Comparison of ENCODE assay signal across 22 cellular contexts in genomic region chr12:2180737-2181082, GRCh38.
DNase-seq lines count a peak whose midpoint lies in the region; ATAC-seq, FAIRE-seq and TF ChIP-seq lines count a peak whose summit lies in the region.
"Had no signal": no experiment of that assay in that cellular context is flagged by ENCODE, and none has a peak within 500 bp of the region (broad histone marks: within the 10 kb centered on the region; RNA-seq: fewer than 3 reads in every experiment).

No MANE protein-coding gene starts in this region.

- no peaks in the 10 kb centered on the region for H3K36me3 ChIP-seq in ACC112 (ENCODE audit: insufficient read depth, low read length)
- no peaks in the 10 kb centered on the region for H3K36me3 ChIP-seq in astrocyte (ENCODE audit: insufficient read depth, low read length)
- H3K36me3 ChIP-seq in skeletal muscle satellite cell (ENCODE audit: insufficient read depth, low read length): no peaks in the 10 kb centered on the region
- H3K36me3 ChIP-seq: neutrophil had no signal

- peak overlapping the region; percentile 51 for H3K4me2 ChIP-seq in astrocyte (ENCODE audit: low read length)
- peak overlapping the region; percentile 39 for H3K4me2 ChIP-seq in skeletal muscle satellite cell (ENCODE audit: low read length)
- H3K4me2 ChIP-seq: A549, KMS-11 had no signal

- no peaks in the 10 kb centered on the region for H3K79me2 ChIP-seq in ACC112 (ENCODE audit: control insufficient read depth, insufficient read depth, low read length, unreplicated experiment)
- no peaks in the 10 kb centered on the region for H3K79me2 ChIP-seq in astrocyte (ENCODE audit: insufficient read depth, low read length)

- no peak overlapping the region for H3K9ac ChIP-seq in astrocyte (ENCODE audit: low read length)
- no peak overlapping the region for H3K9ac ChIP-seq in skeletal muscle satellite cell (ENCODE audit: low read depth, low read length)
- H3K9ac ChIP-seq: KMS-11 had no signal

- H3K4me3 ChIP-seq in ACC112 (ENCODE audit: low read depth, low read length) (no peak overlapping the region), astrocyte (ENCODE audit: insufficient read depth, low read depth, low read length) (no peak overlapping the region), skeletal muscle satellite cell (ENCODE audit: low read length) (no peak overlapping the region)
- H3K4me3 ChIP-seq: A549 had no signal

- H3K4me3 Mint-ChIP-seq in astrocyte (ENCODE audit: unreplicated experiment): no peak overlapping the region
- H3K4me3 Mint-ChIP-seq: activated naive CD4-positive, alpha-beta T cell treated with anti-CD3 and anti-CD28 coated beads, Interleukin-2, amount 10 ng/mL, durations not matched to agents 7 days and 5 days; brain; CD4-positive, CD25-positive, alpha-beta regulatory T cell; H9; mesothelial cell of epicardium had no signal

- H3K9me3 ChIP-seq in astrocyte (ENCODE audit: insufficient read depth, low read depth, low read length): no peaks in the 10 kb centered on the region
- no peaks in the 10 kb centered on the region for H3K9me3 ChIP-seq in skeletal muscle satellite cell (replicated peaks; ENCODE audit: low read length)
- H3K9me3 ChIP-seq: A549, neutrophil had no signal

- FAIRE-seq in astrocyte (lab: Jason Lieb, UNC) (no peak), H54 (lab: Jason Lieb, UNC) (no peak)
- FAIRE-seq: A549, GM18507 had no signal

- no peak for TF ChIP-seq POLR2A in H54 (IDR thresholded peaks at IDR 0.05; ENCODE audit: low read depth, low read length)

- H3K36me3 Mint-ChIP-seq in astrocyte (ENCODE audit: low read depth, unreplicated experiment): peaks cover 2% of the 10 kb centered on the region
- H3K36me3 Mint-ChIP-seq: activated naive CD4-positive, alpha-beta T cell treated with anti-CD3 and anti-CD28 coated beads, Interleukin-2, amount 10 ng/mL, durations not matched to agents 7 days and 5 days; brain; CD4-positive, CD25-positive, alpha-beta regulatory T cell; mesothelial cell of epicardium had no signal

- ATAC-seq in left ventricle myocardium superior (peak; percentile 73), GM21619 (IDR thresholded peaks at IDR 0.05; ENCODE audit: unreplicated experiment) (no peak)

- intact Hi-C loops in left ventricle myocardium superior (cut with micrococcal nuclease): no loop called here

- H3K4me1 ChIP-seq in ACC112 (ENCODE audit: control insufficient read depth, insufficient read depth, low read length, unreplicated experiment) (peaks cover 24% of the 10 kb centered on the region), astrocyte (ENCODE audit: insufficient read depth, low read length) (peaks cover 22% of the 10 kb centered on the region), skeletal muscle satellite cell (ENCODE audit: control insufficient read depth, insufficient read depth, low read length) (peaks cover 21% of the 10 kb centered on the region)
- H3K4me1 ChIP-seq: A549 had no signal

- H3K4me1 Mint-ChIP-seq in astrocyte (ENCODE audit: low read depth, unreplicated experiment): peaks cover 14% of the 10 kb centered on the region
- H3K4me1 Mint-ChIP-seq: activated naive CD4-positive, alpha-beta T cell treated with anti-CD3 and anti-CD28 coated beads, Interleukin-2, amount 10 ng/mL, durations not matched to agents 7 days and 5 days had no signal

- TF ChIP-seq CTCF in astrocyte (IDR thresholded peaks at IDR 0.05; ENCODE audit: insufficient read depth, low read depth, low read length) (no peak), GM20000 (IDR thresholded peaks at IDR 0.05; ENCODE audit: extremely low read depth, missing control alignments) (no peak)

- H3K27me3 Mint-ChIP-seq in astrocyte (ENCODE audit: low read depth, unreplicated experiment): peaks cover 21% of the 10 kb centered on the region
- H3K27me3 Mint-ChIP-seq: brain had no signal

- peak overlapping the region; percentile 19 for H2AFZ ChIP-seq in ACC112 (ENCODE audit: low read length, unreplicated experiment)
- no peak overlapping the region for H2AFZ ChIP-seq in astrocyte (ENCODE audit: low read depth, low read length)

- DNase-seq in astrocyte (ENCODE audit: low read depth) (no peak), left ventricle myocardium superior (peak; percentile 60), H54 (ENCODE audit: insufficient read length, low spot score) (no peak), GM20000 (ENCODE audit: low spot score) (no peak)
- no peak for DNase-seq in stimulated activated CD4-positive, alpha-beta T cell treated with anti-CD3 and anti-CD28 coated beads, Interleukin-2, amount 100 ng/mL, for 24 hours
- DNase-seq: activated CD4-positive, alpha-beta T cell treated with anti-CD3 and anti-CD28 coated beads, Interleukin-2, amount 50 U/mL, for 1 hour; activated naive CD4-positive, alpha-beta T cell treated with anti-CD3 and anti-CD28 coated beads, Interleukin-2, amount 10 ng/mL, durations not matched to agents 7 days and 5 days; CD4-positive, CD25-positive, alpha-beta regulatory T cell; DND-41; H9; NCI-H1105 treated with DMSO at 0.1 percent for 48 hours; stimulated activated CD4-positive, alpha-beta T cell treated with anti-CD3 and anti-CD28 coated beads, Interleukin-4, amount 100 ng/mL, for 24 hours; stimulated activated CD8-positive, alpha-beta memory T cell treated with anti-CD3 and anti-CD28 coated beads, Interleukin-4, amount 100 ng/mL, for 48 hours had no signal

- no peaks in the 10 kb centered on the region for H3K27me3 ChIP-seq in ACC112 (ENCODE audit: insufficient read depth, low read length)
- no peaks in the 10 kb centered on the region for H3K27me3 ChIP-seq in astrocyte (ENCODE audit: insufficient read depth, low read length)
- no peaks in the 10 kb centered on the region for H3K27me3 ChIP-seq in skeletal muscle satellite cell (ENCODE audit: control insufficient read depth, insufficient read depth, low read length)
- H3K27me3 ChIP-seq: neutrophil had no signal

- H3K27ac Mint-ChIP-seq in astrocyte (ENCODE audit: unreplicated experiment): no peak overlapping the region
- H3K27ac Mint-ChIP-seq: activated naive CD4-positive, alpha-beta T cell treated with anti-CD3 and anti-CD28 coated beads, Interleukin-2, amount 10 ng/mL, durations not matched to agents 7 days and 5 days; CD4-positive, CD25-positive, alpha-beta regulatory T cell; mesothelial cell of epicardium had no signal

- peaks cover 4% of the 10 kb centered on the region for H3K9me3 Mint-ChIP-seq in astrocyte (ENCODE audit: unreplicated experiment)
- H3K9me3 Mint-ChIP-seq: activated naive CD4-positive, alpha-beta T cell treated with anti-CD3 and anti-CD28 coated beads, Interleukin-2, amount 10 ng/mL, durations not matched to agents 7 days and 5 days; brain; H9; mesothelial cell of epicardium had no signal

- H3K27ac ChIP-seq in ACC112 (ENCODE audit: low read depth, low read length) (peak overlapping the region; percentile 76), astrocyte (ENCODE audit: low read depth, low read length) (peak overlapping the region; percentile 14)
- H3K27ac ChIP-seq: A549, KMS-11, neutrophil had no signal

- no peaks in the 10 kb centered on the region for H4K20me1 ChIP-seq in astrocyte (ENCODE audit: insufficient read depth, low read length)
